In genomic region chr4:178789279-178789678, GRCh38 we compare ENCODE assay signal across 27 cellular contexts.
"Had no signal": no experiment of that assay in that cellular context is flagged by ENCODE, and none has a peak within 500 bp of the region (broad histone marks: within the 10 kb centered on the region; RNA-seq: fewer than 3 reads in every experiment).

No MANE protein-coding gene starts in this region.

- ATAC-seq: stimulated activated effector memory CD8-positive, alpha-beta T cell treated with anti-CD3 and anti-CD28 coated beads, Interleukin-12 subunit alpha, Interleukin-12 subunit beta, amount 100 ng/mL, for 72 hours; stimulated activated memory B cell treated with anti-CD40 and anti-IgM and Interleukin-4, amounts not matched to agents 10 μg/mL and 1 μg/mL and 100 μg/mL, for 72 hours; stimulated activated naive B cell treated with anti-CD40 and anti-IgM and Interleukin-4, amounts not matched to agents 10 μg/mL and 1 μg/mL and 100 μg/mL, for 72 hours; stimulated activated naive CD8-positive, alpha-beta T cell treated with anti-CD3 and anti-CD28 coated beads, Interleukin-15, amount 100 ng/mL, for 72 hours; stimulated activated naive CD8-positive, alpha-beta T cell treated with anti-CD3 and anti-CD28 coated beads, Interleukin-15, Interleukin-2, amounts not matched to agents 100 U/mL and 50 U/mL, for 24 hours; upper lobe of right lung had no signal

- FAIRE-seq: urothelium cell line had no signal

- H3K27me3 ChIP-seq: stomach, suprapubic skin, testis, thyroid gland, tibial artery, tibial nerve, transverse colon, upper lobe of left lung, upper lobe of right lung, uterus, vagina had no signal

- H3K4me3 ChIP-seq: stomach, suprapubic skin, testis, thoracic aorta, thyroid gland, tibial artery, tibial nerve, transverse colon, upper lobe of left lung, upper lobe of right lung, uterus, vagina had no signal

- H3K27ac ChIP-seq: stomach, suprapubic skin, testis, thoracic aorta, thyroid gland, tibial artery, tibial nerve, transverse colon, upper lobe of left lung, upper lobe of right lung, uterus, vagina had no signal

- H3K36me3 ChIP-seq: stomach, suprapubic skin, thoracic aorta, thyroid gland, tibial artery, tibial nerve, transverse colon, upper lobe of left lung, upper lobe of right lung, uterus, vagina had no signal

- H3K4me1 ChIP-seq: stomach, suprapubic skin, testis, thyroid gland, tibial artery, tibial nerve, transverse colon, upper lobe of left lung, upper lobe of right lung, uterus, vagina had no signal

- H3K9me3 ChIP-seq: stomach, suprapubic skin, testis, thoracic aorta, thyroid gland, tibial artery, tibial nerve, transverse colon, upper lobe of left lung, upper lobe of right lung, uterus, vagina had no signal

- DNase-seq: stimulated activated CD4-positive, alpha-beta T cell treated with anti-CD3 and anti-CD28 coated beads, Interleukin-2, amount 100 ng/mL, for 48 hours; stimulated activated CD4-positive, alpha-beta T cell treated with anti-CD3 and anti-CD28 coated beads, Interleukin-4, amount 100 ng/mL, for 1 hour; stimulated activated CD4-positive, alpha-beta T cell treated with anti-CD3 and anti-CD28 coated beads, Interleukin-4, amount 100 ng/mL, for 24 hours; stimulated activated CD4-positive, alpha-beta T cell treated with anti-CD3 and anti-CD28 coated beads, Interleukin-4, amount 100 ng/mL, for 4 hours; stimulated activated CD8-positive, alpha-beta memory T cell treated with anti-CD3 and anti-CD28 coated beads, Interleukin-4, amount 100 ng/mL, for 48 hours; stimulated activated naive B cell treated with anti-CD40 and anti-IgM and Interleukin-4, amounts not matched to agents 10 μg/mL and 1 μg/mL and 100 μg/mL, for 72 hours; stimulated activated naive CD4-positive, alpha-beta T cell; stimulated activated naive CD4-positive, alpha-beta T cell treated with Interleukin-2 at 50 U/mL for 16 hours; stimulated activated naive CD8-positive, alpha-beta T cell treated with anti-CD3 and anti-CD28 coated beads, Interleukin-15, amount 100 ng/mL, for 72 hours; stimulated activated naive CD8-positive, alpha-beta T cell treated with anti-CD3 and anti-CD28 coated beads, Interleukin-15, Interleukin-2, amounts not matched to agents 100 U/mL and 50 U/mL, for 24 hours; stomach; substantia nigra; testis; thyroid gland; tibial artery; transverse colon; trophoblast cell; upper lobe of left lung; upper lobe of right lung; uterus had no signal
